In genomic region chr2:48902521-48902920, GRCh38 we compare ENCODE assay signal across 17 cellular contexts.
"Had no signal": no experiment of that assay in that cellular context is flagged by ENCODE, and none has a peak within 500 bp of the region (broad histone marks: within the 10 kb centered on the region; RNA-seq: fewer than 3 reads in every experiment).

No MANE protein-coding gene starts in this region.

- H2AFZ ChIP-seq: hepatocyte had no signal

- DNase-seq: activated B cell treated with CpG ODN at 0.5 μM for 24 hours; activated CD4-positive, alpha-beta T cell treated with anti-CD3 and anti-CD28 coated beads for 48 hours; activated CD8-positive, alpha-beta T cell treated with anti-CD3 and anti-CD28 coated beads for 36 hours; activated effector memory CD4-positive, alpha-beta T cell treated with Interleukin-2 at 50 U/mL for 16 hours; activated naive CD4-positive, alpha-beta T cell treated with anti-CD3 and anti-CD28 coated beads, Interleukin-2, amount 50 U/mL, for 16 hours; activated T-cell treated with anti-CD3 and anti-CD28 coated beads, Interleukin-2, amount 50 U/mL, for 4 hours; mesenchymal stem cell; psoas muscle; stimulated activated naive CD8-positive, alpha-beta T cell treated with anti-CD3 and anti-CD28 coated beads, Interleukin-15, Interleukin-2, amounts not matched to agents 100 U/mL and 50 U/mL, for 24 hours; T-helper 1 cell; T1000; upper lobe of right lung had no signal

- ATAC-seq: activated CD8-positive, alpha-beta T cell treated with anti-CD3 and anti-CD28 coated beads for 36 hours; activated T-cell treated with anti-CD3 and anti-CD28 coated beads, Interleukin-2, amount 50 U/mL, for 4 hours; gastroesophageal sphincter; psoas muscle; sciatic nerve; stimulated activated naive CD8-positive, alpha-beta T cell treated with anti-CD3 and anti-CD28 coated beads, Interleukin-15, Interleukin-2, amounts not matched to agents 100 U/mL and 50 U/mL, for 24 hours; upper lobe of right lung had no signal

- H3K27me3 ChIP-seq: gastroesophageal sphincter, hepatocyte, suprapubic skin, upper lobe of right lung had no signal

- H3K79me2 ChIP-seq: hepatocyte had no signal

- H3K4me2 ChIP-seq: hepatocyte had no signal

- H3K4me3 ChIP-seq: gastroesophageal sphincter, hepatocyte, psoas muscle, suprapubic skin, upper lobe of right lung had no signal

- H3K4me1 ChIP-seq: gastroesophageal sphincter, psoas muscle, upper lobe of right lung had no signal

- H3K4me1 Mint-ChIP-seq: activated B cell treated with CpG ODN at 0.5 μM for 24 hours had no signal

- H3K36me3 ChIP-seq: gastroesophageal sphincter, suprapubic skin, upper lobe of right lung had no signal

- H3K9me3 Mint-ChIP-seq: activated B cell treated with CpG ODN at 0.5 μM for 24 hours; activated CD8-positive, alpha-beta T cell treated with anti-CD3 and anti-CD28 coated beads for 36 hours; activated T-cell treated with anti-CD3 and anti-CD28 coated beads, Interleukin-2, amount 50 U/mL, for 4 hours; nephron had no signal

- H3K4me3 Mint-ChIP-seq: activated B cell treated with CpG ODN at 0.5 μM for 24 hours; activated CD8-positive, alpha-beta T cell treated with anti-CD3 and anti-CD28 coated beads for 36 hours; activated T-cell treated with anti-CD3 and anti-CD28 coated beads, Interleukin-2, amount 50 U/mL, for 4 hours; nephron had no signal

- H3K27ac Mint-ChIP-seq: activated B cell treated with CpG ODN at 0.5 μM for 24 hours; activated CD8-positive, alpha-beta T cell treated with anti-CD3 and anti-CD28 coated beads for 36 hours; nephron had no signal

- H3K9me3 ChIP-seq: gastroesophageal sphincter, psoas muscle, suprapubic skin, upper lobe of right lung had no signal

- H3K27ac ChIP-seq: gastroesophageal sphincter, hepatocyte, psoas muscle, suprapubic skin, upper lobe of right lung had no signal
